ENCODE assay signal across 18 cellular contexts in the genomic region with DNA sequence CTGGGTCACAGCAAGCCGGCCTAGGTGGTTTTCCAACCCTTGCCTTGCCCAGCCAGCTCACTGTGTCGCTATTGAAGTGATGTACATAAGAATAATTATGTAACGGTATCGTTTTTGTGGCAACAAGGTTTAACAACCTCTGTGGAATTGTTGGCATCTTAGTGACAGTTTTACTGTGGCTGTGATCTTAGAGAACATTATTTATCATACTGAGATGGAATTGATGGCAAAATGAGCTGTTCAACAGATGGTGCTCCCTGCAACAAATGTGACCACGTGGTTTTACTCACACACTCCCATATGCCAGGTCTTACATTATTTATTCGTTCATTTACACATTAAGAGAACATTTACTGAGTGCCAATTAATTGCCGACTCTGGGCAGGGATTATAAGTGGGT.
"Had no signal": no experiment of that assay in that cellular context is flagged by ENCODE, and none has a peak within 500 bp of the region (broad histone marks: within the 10 kb centered on the region; RNA-seq: fewer than 3 reads in every experiment).

No MANE protein-coding gene starts in this region.

- H3K4me1 Mint-ChIP-seq: activated naive CD8-positive, alpha-beta T cell treated with anti-CD3 and anti-CD28 coated beads for 36 hours; activated T-helper 17 cell treated with anti-CD3 and anti-CD28 coated beads, Interleukin-2, amount 50 U/mL, for 72 hours had no signal

- H3K9me3 Mint-ChIP-seq: activated CD4-positive, alpha-beta memory T cell treated with anti-CD3 and anti-CD28 coated beads, Interleukin-2, amount 10 ng/mL, durations not matched to agents 7 days and 5 days; activated naive CD8-positive, alpha-beta T cell treated with anti-CD3 and anti-CD28 coated beads for 36 hours; activated T-helper 17 cell treated with anti-CD3 and anti-CD28 coated beads, Interleukin-2, amount 50 U/mL, for 72 hours; nephron progenitor cell had no signal

- H3K27ac Mint-ChIP-seq: activated CD4-positive, alpha-beta memory T cell treated with anti-CD3 and anti-CD28 coated beads, Interleukin-2, amount 10 ng/mL, durations not matched to agents 7 days and 5 days; activated CD8-positive, alpha-beta memory T cell treated with anti-CD3 and anti-CD28 coated beads, Interleukin-2, amount 10 ng/mL, durations not matched to agents 7 days and 5 days; activated naive CD8-positive, alpha-beta T cell treated with anti-CD3 and anti-CD28 coated beads for 36 hours; activated T-helper 17 cell treated with anti-CD3 and anti-CD28 coated beads, Interleukin-2, amount 50 U/mL, for 72 hours; nephron progenitor cell had no signal

- DNase-seq: activated CD4-positive, alpha-beta memory T cell treated with anti-CD3 and anti-CD28 coated beads, Interleukin-2, amount 10 ng/mL, durations not matched to agents 7 days and 5 days; activated CD4-positive, alpha-beta T cell treated with anti-CD3 and anti-CD28 coated beads for 48 hours; activated CD4-positive, CD25-positive, alpha-beta regulatory T cell; activated CD8-positive, alpha-beta memory T cell treated with anti-CD3 and anti-CD28 coated beads, Interleukin-2, amount 10 ng/mL, durations not matched to agents 7 days and 5 days; activated naive CD4-positive, alpha-beta T cell; activated naive CD8-positive, alpha-beta T cell treated with anti-CD3 and anti-CD28 coated beads for 36 hours; amniotic stem cell; gastrocnemius medialis; heart left ventricle; left ventricle myocardium inferior; mammary epithelial cell; nephron progenitor cell; nucleus accumbens; stimulated activated CD8-positive, alpha-beta memory T cell treated with anti-CD3 and anti-CD28 coated beads, Interleukin-4, amount 100 ng/mL, for 48 hours; stimulated activated naive CD4-positive, alpha-beta T cell treated with Interleukin-2 at 50 U/mL for 16 hours; T1000; tibial artery had no signal

- H3K36me3 Mint-ChIP-seq: activated CD8-positive, alpha-beta memory T cell treated with anti-CD3 and anti-CD28 coated beads, Interleukin-2, amount 10 ng/mL, durations not matched to agents 7 days and 5 days; activated naive CD8-positive, alpha-beta T cell treated with anti-CD3 and anti-CD28 coated beads for 36 hours had no signal

- H3K4me3 Mint-ChIP-seq: activated CD4-positive, alpha-beta memory T cell treated with anti-CD3 and anti-CD28 coated beads, Interleukin-2, amount 10 ng/mL, durations not matched to agents 7 days and 5 days; activated CD8-positive, alpha-beta memory T cell treated with anti-CD3 and anti-CD28 coated beads, Interleukin-2, amount 10 ng/mL, durations not matched to agents 7 days and 5 days; activated naive CD8-positive, alpha-beta T cell treated with anti-CD3 and anti-CD28 coated beads for 36 hours; activated T-helper 17 cell treated with anti-CD3 and anti-CD28 coated beads, Interleukin-2, amount 50 U/mL, for 72 hours; nephron progenitor cell had no signal

- ATAC-seq: activated CD8-positive, alpha-beta memory T cell treated with anti-CD3 and anti-CD28 coated beads, Interleukin-2, amount 10 ng/mL, durations not matched to agents 7 days and 5 days; activated T-helper 17 cell treated with anti-CD3 and anti-CD28 coated beads, Interleukin-2, amount 50 U/mL, for 72 hours; gastrocnemius medialis; heart left ventricle had no signal
